In genomic region chr10:71262817-71263216, GRCh38 we compare ENCODE assay signal across 1 cellular context.
TF ChIP-seq lines count a peak whose summit lies in the region.

No MANE protein-coding gene starts in this region.

TF ChIP-seq in IMR-90, 13 proteins besides CTCF, POLR2A, EP300 and RAD21:
- TF ChIP-seq USF2 (IDR thresholded peaks at IDR 0.05; ENCODE audit: low read depth, low read length) (no peak), RFX5 (IDR thresholded peaks at IDR 0.05; ENCODE audit: low read depth, low read length) (no peak), RCOR1 (IDR thresholded peaks at IDR 0.05; ENCODE audit: insufficient replicate concordance, low read length) (no peak), SMC3 (IDR thresholded peaks at IDR 0.05; ENCODE audit: low read depth, low read length) (no peak), ELK1 (IDR thresholded peaks at IDR 0.05; ENCODE audit: borderline replicate concordance, low read depth, low read length) (no peak), CEBPB (IDR thresholded peaks at IDR 0.05; ENCODE audit: low read depth, low read length) (no peak), NFE2L2 (IDR thresholded peaks at IDR 0.05; ENCODE audit: low read depth, low read length) (no peak), BHLHE40 (IDR thresholded peaks at IDR 0.05; ENCODE audit: low read depth, low read length) (no peak), CHD1 (IDR thresholded peaks at IDR 0.05; ENCODE audit: low read depth, low read length) (no peak)
